ENCODE assay signal across 34 cellular contexts in genomic region chr10:76906221-76906620, GRCh38.
"Had no signal": no experiment of that assay in that cellular context is flagged by ENCODE, and none has a peak within 500 bp of the region (broad histone marks: within the 10 kb centered on the region; RNA-seq: fewer than 3 reads in every experiment).

No MANE protein-coding gene starts in this region.

- H3K4me1 Mint-ChIP-seq: activated CD4-positive, alpha-beta T cell treated with anti-CD3 and anti-CD28 coated beads, Interleukin-2, amount 10 ng/mL, durations not matched to agents 24 days and 14 days; activated naive CD8-positive, alpha-beta T cell treated with anti-CD3 and anti-CD28 coated beads for 36 hours; activated T-helper 17 cell treated with anti-CD3 and anti-CD28 coated beads, Interleukin-2, amount 50 U/mL, for 72 hours had no signal

- DNase-seq: activated B cell treated with CpG ODN at 0.5 μM for 24 hours; activated CD4-positive, alpha-beta memory T cell treated with anti-CD3 and anti-CD28 coated beads for 36 hours; activated CD4-positive, alpha-beta T cell treated with anti-CD3 and anti-CD28 coated beads for 4 hours; activated CD4-positive, alpha-beta T cell treated with anti-CD3 and anti-CD28 coated beads, Interleukin-2, amount 10 ng/mL, durations not matched to agents 24 days and 14 days; activated CD4-positive, alpha-beta T cell treated with anti-CD3 and anti-CD28 coated beads, Interleukin-2, amount 50 U/mL, for 1 hour; activated CD4-positive, alpha-beta T cell treated with anti-CD3 and anti-CD28 coated beads, Interleukin-2, amount 50 U/mL, for 4 hours; activated CD4-positive, CD25-positive, alpha-beta regulatory T cell treated with anti-CD3 and anti-CD28 coated beads, Interleukin-2, amount 50 U/mL, for 72 hours; activated CD8-positive, alpha-beta memory T cell treated with anti-CD3 and anti-CD28 coated beads, Interleukin-2, amount 50 U/mL, for 4 hours; activated CD8-positive, alpha-beta T cell treated with anti-CD3 and anti-CD28 coated beads for 36 hours; activated effector memory CD4-positive, alpha-beta T cell treated with anti-CD3 and anti-CD28 coated beads, Interleukin-2, amount 50 U/mL, for 16 hours; activated gamma-delta T cell treated with Interleukin-2 at 50 U/mL for 16 hours; activated naive CD4-positive, alpha-beta T cell; activated naive CD4-positive, alpha-beta T cell treated with anti-CD3 and anti-CD28 coated beads for 36 hours; activated naive CD4-positive, alpha-beta T cell treated with anti-CD3 and anti-CD28 coated beads, Interleukin-2, amount 50 U/mL, for 16 hours; activated naive CD8-positive, alpha-beta T cell treated with anti-CD3 and anti-CD28 coated beads for 36 hours; activated T-cell treated with anti-CD3 and anti-CD28 coated beads for 4 hours; activated T-cell treated with anti-CD3 and anti-CD28 coated beads, Interleukin-2, amount 50 U/mL, for 1 hour; activated T-cell treated with anti-CD3 and anti-CD28 coated beads, Interleukin-2, amount 50 U/mL, for 4 hours; activated T-cell treated with anti-CD3 and anti-CD28 coated beads, Interleukin-2, amount 50 U/mL, for 72 hours; adrenal gland; amniotic stem cell; aorta; body of pancreas; brain microvascular endothelial cell; central memory CD4-positive, alpha-beta T cell; T-helper 2 cell; T-helper 9 cell had no signal

- H3K27ac ChIP-seq: adrenal gland, body of pancreas, brain microvascular endothelial cell, breast epithelium, VCaP had no signal

- H3K36me3 Mint-ChIP-seq: activated CD4-positive, alpha-beta memory T cell treated with anti-CD3 and anti-CD28 coated beads for 36 hours; activated naive CD4-positive, alpha-beta T cell treated with anti-CD3 and anti-CD28 coated beads, Interleukin-2, amount 50 U/mL, for 72 hours; activated naive CD8-positive, alpha-beta T cell treated with anti-CD3 and anti-CD28 coated beads for 36 hours had no signal

- ATAC-seq: activated CD8-positive, alpha-beta T cell treated with anti-CD3 and anti-CD28 coated beads for 36 hours; activated naive CD4-positive, alpha-beta T cell treated with anti-CD3 and anti-CD28 coated beads, Interleukin-2, amount 50 U/mL, for 72 hours; activated T-cell treated with anti-CD3 and anti-CD28 coated beads, Interleukin-2, amount 50 U/mL, for 4 hours; activated T-cell treated with anti-CD3 and anti-CD28 coated beads, Interleukin-2, amount 50 U/mL, for 72 hours; activated T-helper 17 cell treated with anti-CD3 and anti-CD28 coated beads, Interleukin-2, amount 50 U/mL, for 72 hours; body of pancreas had no signal

- H3K27me3 Mint-ChIP-seq: activated B cell treated with CpG ODN at 0.5 μM for 24 hours; activated CD4-positive, alpha-beta memory T cell treated with anti-CD3 and anti-CD28 coated beads for 36 hours; activated CD4-positive, alpha-beta T cell treated with anti-CD3 and anti-CD28 coated beads, Interleukin-2, amount 10 ng/mL, durations not matched to agents 24 days and 14 days; activated CD8-positive, alpha-beta T cell treated with anti-CD3 and anti-CD28 coated beads for 36 hours; activated naive CD8-positive, alpha-beta T cell treated with anti-CD3 and anti-CD28 coated beads for 36 hours; activated T-helper 17 cell treated with anti-CD3 and anti-CD28 coated beads, Interleukin-2, amount 50 U/mL, for 72 hours had no signal

- H3K4me3 Mint-ChIP-seq: activated B cell treated with CpG ODN at 0.5 μM for 24 hours; activated CD4-positive, alpha-beta memory T cell treated with anti-CD3 and anti-CD28 coated beads for 36 hours; activated CD4-positive, alpha-beta T cell treated with anti-CD3 and anti-CD28 coated beads, Interleukin-2, amount 10 ng/mL, durations not matched to agents 24 days and 14 days; activated CD8-positive, alpha-beta T cell treated with anti-CD3 and anti-CD28 coated beads for 36 hours; activated naive CD4-positive, alpha-beta T cell treated with anti-CD3 and anti-CD28 coated beads for 36 hours; activated naive CD8-positive, alpha-beta T cell treated with anti-CD3 and anti-CD28 coated beads for 36 hours; activated T-cell treated with anti-CD3 and anti-CD28 coated beads, Interleukin-2, amount 50 U/mL, for 4 hours; activated T-cell treated with anti-CD3 and anti-CD28 coated beads, Interleukin-2, amount 50 U/mL, for 72 hours; activated T-helper 1 cell treated with anti-CD3 and anti-CD28 coated beads, Interleukin-12 subunit alpha, Interleukin-12 subunit beta, Interleukin-2, Interleukin-4 antibody, amounts not matched to agents 30 ng/mL and 10 ng/mL and 1 ng/mL, durations not matched to agents 14 hours and 24 hours and 36 hours; activated T-helper 17 cell treated with anti-CD3 and anti-CD28 coated beads, Interleukin-2, amount 50 U/mL, for 72 hours; T-helper 1 cell treated with Interleukin-12 subunit alpha and Interleukin-12 subunit beta and Interleukin-4 antibody, amounts not matched to agents 30 μg/mL and 1 μg/mL, for 36 hours; T-helper 2 cell treated with Interferon-gamma antibody and Interleukin-4, amounts not matched to agents 5 μg/mL and 100 μg/mL, for 36 hours had no signal

- H3K4me3 ChIP-seq: adrenal gland, body of pancreas, breast epithelium had no signal

- H3K9me3 Mint-ChIP-seq: activated B cell treated with CpG ODN at 0.5 μM for 24 hours; activated CD4-positive, alpha-beta memory T cell treated with anti-CD3 and anti-CD28 coated beads for 36 hours; activated CD4-positive, alpha-beta T cell treated with anti-CD3 and anti-CD28 coated beads, Interleukin-2, amount 10 ng/mL, durations not matched to agents 24 days and 14 days; activated naive CD4-positive, alpha-beta T cell treated with anti-CD3 and anti-CD28 coated beads for 36 hours; activated naive CD8-positive, alpha-beta T cell treated with anti-CD3 and anti-CD28 coated beads for 36 hours; activated T-cell treated with anti-CD3 and anti-CD28 coated beads, Interleukin-2, amount 50 U/mL, for 4 hours had no signal

- H3K9me3 ChIP-seq: adrenal gland, body of pancreas, breast epithelium had no signal

- H3K27me3 ChIP-seq: adrenal gland, body of pancreas, brain microvascular endothelial cell, breast epithelium had no signal

- H3K4me1 ChIP-seq: adrenal gland, body of pancreas, breast epithelium had no signal

- H3K27ac Mint-ChIP-seq: activated B cell treated with CpG ODN at 0.5 μM for 24 hours; activated CD4-positive, alpha-beta memory T cell treated with anti-CD3 and anti-CD28 coated beads for 36 hours; activated CD4-positive, alpha-beta T cell treated with anti-CD3 and anti-CD28 coated beads, Interleukin-2, amount 10 ng/mL, durations not matched to agents 24 days and 14 days; activated CD8-positive, alpha-beta T cell treated with anti-CD3 and anti-CD28 coated beads for 36 hours; activated naive CD4-positive, alpha-beta T cell treated with anti-CD3 and anti-CD28 coated beads for 36 hours; activated naive CD4-positive, alpha-beta T cell treated with anti-CD3 and anti-CD28 coated beads, Interleukin-2, amount 50 U/mL, for 72 hours; activated naive CD8-positive, alpha-beta T cell treated with anti-CD3 and anti-CD28 coated beads for 36 hours; activated T-helper 1 cell treated with anti-CD3 and anti-CD28 coated beads, Interleukin-12 subunit alpha, Interleukin-12 subunit beta, Interleukin-2, Interleukin-4 antibody, amounts not matched to agents 30 ng/mL and 10 ng/mL and 1 ng/mL, durations not matched to agents 14 hours and 24 hours and 36 hours; activated T-helper 17 cell treated with anti-CD3 and anti-CD28 coated beads, Interleukin-2, amount 50 U/mL, for 72 hours; T-helper 1 cell treated with Interleukin-12 subunit alpha and Interleukin-12 subunit beta and Interleukin-4 antibody, amounts not matched to agents 30 μg/mL and 1 μg/mL, for 36 hours; T-helper 2 cell treated with Interferon-gamma antibody and Interleukin-4, amounts not matched to agents 5 μg/mL and 100 μg/mL, for 36 hours had no signal

- H3K36me3 ChIP-seq: adrenal gland, brain microvascular endothelial cell, breast epithelium had no signal
